Comparison of ENCODE assay signal across 15 cellular contexts in genomic region chr1:166489356-166489669, GRCh38.
DNase-seq lines count a peak whose midpoint lies in the region; ATAC-seq, FAIRE-seq and TF ChIP-seq lines count a peak whose summit lies in the region.
"Had no signal": no experiment of that assay in that cellular context is flagged by ENCODE, and none has a peak within 500 bp of the region (broad histone marks: within the 10 kb centered on the region; RNA-seq: fewer than 3 reads in every experiment).

No MANE protein-coding gene starts in this region.

- no peak for FAIRE-seq in GM12878 (lab: Jason Lieb, UNC)
- FAIRE-seq: bronchial epithelial cell, G401.6, urothelium cell line had no signal

- H3K27ac Mint-ChIP-seq in CD4-positive, alpha-beta T cell: no peak overlapping the region

- RAD21 ChIA-PET in GM12878 (lab: Charles Lee; ENCODE audit: unreplicated experiment): interaction anchor here (1.3 to 1.5 kb wide), 4 partner anchors 8 to 566 kb away, joined by 3 to 5 read pairs (median 3); partner anchors contain the start of gene POGK

- POLR2A ChIA-PET in CD4-positive, alpha-beta T cell (lab: Charles Lee): interaction anchor here (1.3 to 1.9 kb wide), 5 partner anchors 9 to 1447 kb away, joined by 4 to 10 read pairs (median 5); partner anchors contain the start of genes DCAF6, MPC2, POGK and TMCO1
- POLR2A ChIA-PET in GM12878 (lab: Charles Lee): interaction anchor here (1.5 kb wide), 1 partner anchor 10 kb away, joined by 4 read pairs; no protein-coding TSS in a partner anchor

- peak overlapping the region; percentile 71 for H3K27ac ChIP-seq in CD4-positive, alpha-beta T cell (ENCODE audit: low read depth, low read length)
- peak overlapping the region; percentile 85 for H3K27ac ChIP-seq in KMS-11
- peak overlapping the region; percentile 74; the same call in 1 of the 2 replicates for H3K27ac ChIP-seq in GM12878 (ENCODE audit: control insufficient read depth, insufficient read depth)
- H3K27ac ChIP-seq in skin epidermis: peak overlapping the region in 17 of 21 experiments; percentile 31 to 93 (median 70)
- H3K27ac ChIP-seq in gastrocnemius medialis: no peak overlapping the region
- H3K27ac ChIP-seq in adrenal gland: peak overlapping the region in 2 of 5 donors; percentile 59 to 63

- H3K36me3 ChIP-seq in KMS-11 (ENCODE audit: insufficient read depth) (no peaks in the 10 kb centered on the region), GM12878 (ENCODE audit: control insufficient read depth in 2 of 2, insufficient read depth in 2 of 2, low read length in 1 of 2) (no peaks in the 10 kb centered on the region), gastrocnemius medialis (no peaks in the 10 kb centered on the region), adrenal gland (replicated peaks in 1 of 2) (no peaks in the 10 kb centered on the region)
- H3K36me3 ChIP-seq: gastroesophageal sphincter, HAP-1 had no signal

- SMC1A ChIA-PET in GM12878 (lab: Charles Lee; ENCODE audit: uncharacterized antibody, unreplicated experiment): interaction anchor here (0.7 to 1.9 kb wide), 5 partner anchors 9 to 606 kb away, joined by 3 to 6 read pairs (median 5); no protein-coding TSS in a partner anchor

- TF ChIP-seq POLR2A in GM12878 (IDR thresholded peaks at IDR 0.05; ENCODE audit: low read depth, low read length): no peak
- TF ChIP-seq POLR2A in gastrocnemius medialis (IDR thresholded peaks at IDR 0.05): no peak
- TF ChIP-seq POLR2A in adrenal gland (IDR thresholded peaks at IDR 0.05): no peak

- no peaks in the 10 kb centered on the region for H3K9me3 ChIP-seq in CD4-positive, alpha-beta T cell (ENCODE audit: control insufficient read depth, low read length)
- H3K9me3 ChIP-seq in GM12878 (replicated peaks; ENCODE audit: control insufficient read depth, insufficient read depth, low read length): no peaks in the 10 kb centered on the region
- H3K9me3 ChIP-seq in gastrocnemius medialis: no peaks in the 10 kb centered on the region
- no peaks in the 10 kb centered on the region for H3K9me3 ChIP-seq in adrenal gland (replicated peaks in 1 of 3)
- H3K9me3 ChIP-seq: gastroesophageal sphincter, HAP-1 had no signal

- H4K20me1 ChIP-seq in KMS-11 (ENCODE audit: insufficient read depth) (no peaks in the 10 kb centered on the region), GM12878 (ENCODE audit: control insufficient read depth, insufficient read depth) (no peaks in the 10 kb centered on the region)

- no peaks in the 10 kb centered on the region for H3K27me3 ChIP-seq in CD4-positive, alpha-beta T cell (ENCODE audit: control insufficient read depth, insufficient read depth, low read length)
- H3K27me3 ChIP-seq in KMS-11 (ENCODE audit: insufficient read depth, low read depth): no peaks in the 10 kb centered on the region
- no peaks in the 10 kb centered on the region for H3K27me3 ChIP-seq in GM12878 (replicated peaks in 1 of 2; ENCODE audit: control insufficient read depth in 2 of 2, insufficient read depth in 2 of 2, low read length in 1 of 2)
- no peaks in the 10 kb centered on the region for H3K27me3 ChIP-seq in gastrocnemius medialis
- H3K27me3 ChIP-seq in adrenal gland: no peaks in the 10 kb centered on the region
- H3K27me3 ChIP-seq: gastroesophageal sphincter had no signal

- TF ChIP-seq RAD21 in GM12878 (IDR thresholded peaks at IDR 0.05; ENCODE audit: insufficient read depth, low read depth, low read length): no peak

- BruUV-seq in GM12878 (replicated peaks; lab: Mats Ljungman, UMichigan): no TSS peak

- no peaks in the 10 kb centered on the region for H3K27me3 Mint-ChIP-seq in CD4-positive, alpha-beta T cell

- no peaks in the 10 kb centered on the region for H3K9me3 Mint-ChIP-seq in CD4-positive, alpha-beta T cell

- no peak for DNase-seq in CD4-positive, alpha-beta T cell
- DNase-seq in GM12878 (ENCODE audit: low read depth, low spot score) (no peak), C1 segment of cervical spinal cord (lab: John Stamatoyannopoulos, UW) (no peak), gastrocnemius medialis (no peak), EL (no peak), adrenal gland (no peak)
- DNase-seq: NCI-H2081 treated with DMSO at 0.1 percent for 48 hours, SHP77 treated with DMSO at 0.1 percent for 48 hours had no signal

- H3K4me1 ChIP-seq in KMS-11 (ENCODE audit: low read depth, poor library complexity, severe bottlenecking) (peaks cover 18% of the 10 kb centered on the region), GM12878 (ENCODE audit: control insufficient read depth, insufficient read depth, low read length) (no peaks in the 10 kb centered on the region), gastrocnemius medialis (no peaks in the 10 kb centered on the region), adrenal gland (replicated peaks in 1 of 2) (no peaks in the 10 kb centered on the region)
- H3K4me1 ChIP-seq: gastroesophageal sphincter, HAP-1 had no signal

- H3K4me2 ChIP-seq in KMS-11 (peak overlapping the region; percentile 56), GM12878 (ENCODE audit: control insufficient read depth, insufficient read depth) (peak overlapping the region; percentile 40)

- no peak overlapping the region for H3K4me3 Mint-ChIP-seq in CD4-positive, alpha-beta T cell

- TF ChIP-seq CTCF in CD4-positive, alpha-beta T cell (IDR thresholded peaks at IDR 0.05): no peak
- TF ChIP-seq CTCF in KMS-11 (conservative IDR thresholded peaks at IDR 0.05; ENCODE audit: low read depth, low read length) (no peak), GM12878 (IDR thresholded peaks at IDR 0.05 in 2 of 3, conservative IDR thresholded peaks at IDR 0.05 in 1 of 3; ENCODE audit: control insufficient read depth in 2 of 3, extremely low read depth in 1 of 3, insufficient read depth in 1 of 3, low read depth in 3 of 3, low read length in 3 of 3) (no peak), gastrocnemius medialis (IDR thresholded peaks at IDR 0.05 in 4 of 5, conservative IDR thresholded peaks at IDR 0.05 in 1 of 5) (no peak), adrenal gland (IDR thresholded peaks at IDR 0.05) (no peak)

- in situ Hi-C loops in GM12878 (cut with MboI) (loop anchor here (25.0 kb wide), 1 partner anchor 777 kb away; no protein-coding TSS in a partner anchor), gastrocnemius medialis (cut with MboI; ENCODE audit: low sequenced_read_pairs in 4 of 4) (no loop called here)

- peak overlapping the region; percentile 86 for H3K9ac ChIP-seq in KMS-11
- peak overlapping the region; percentile 61; the same call in 1 of the 2 replicates for H3K9ac ChIP-seq in GM12878 (ENCODE audit: control insufficient read depth, insufficient read depth, low read length)

- ATAC-seq in CD4-positive, alpha-beta T cell (ENCODE audit: poor library complexity): no peak
- no peak for ATAC-seq in GM12878
- ATAC-seq in gastrocnemius medialis: no peak

- intact Hi-C loops in CD4-positive, alpha-beta T cell (cut with DNase I, micrococcal nuclease): loop anchor here in 1 of 2 experiments (10.0 kb wide), 1 partner anchor 885 kb away; no protein-coding TSS in a partner anchor
- intact Hi-C loops in GM12878 (cut with micrococcal nuclease; ENCODE audit: unreplicated experiment) (no loop called here), gastrocnemius medialis (cut with DNase I; ENCODE audit: low total_unique reads) (no loop called here), adrenal gland (cut with DNase I) (no loop called here)

- H3K79me2 ChIP-seq in KMS-11 (ENCODE audit: insufficient read depth, low read depth): no peaks in the 10 kb centered on the region
- H3K79me2 ChIP-seq in GM12878 (ENCODE audit: control insufficient read depth, insufficient read depth, low read length): no peaks in the 10 kb centered on the region

- no peaks in the 10 kb centered on the region for H3K36me3 Mint-ChIP-seq in CD4-positive, alpha-beta T cell (ENCODE audit: low read depth)

- H2AFZ ChIP-seq in KMS-11 (ENCODE audit: low read depth) (peak overlapping the region; percentile 90), GM12878 (ENCODE audit: control insufficient read depth, low read depth, low read length) (peak overlapping the region; percentile 88; the same call in 1 of the 2 replicates)

- CTCF ChIA-PET in CD4-positive, alpha-beta T cell (lab: Charles Lee): interaction anchor here (3.4 kb wide), 1 partner anchor 10 kb away, joined by 13 read pairs; no protein-coding TSS in a partner anchor
- CTCF ChIA-PET in GM12878 (lab: Yijun Ruan, JAX): interaction anchor here (0.7 to 5.1 kb wide), 5 partner anchors 10 to 569 kb away, joined by 3 to 50 read pairs (median 5); no protein-coding TSS in a partner anchor

- no peaks in the 10 kb centered on the region for H3K4me1 Mint-ChIP-seq in CD4-positive, alpha-beta T cell (ENCODE audit: low read depth)

- H3K4me3 ChIP-seq in KMS-11 (IDR thresholded peaks at IDR 0.05; ENCODE audit: insufficient read depth, low read depth, low read length) (peak overlapping the region; percentile 99), GM12878 (peak overlapping the region; percentile 51), skin epidermis (peak overlapping the region in 6 of 7 experiments; percentile 14 to 50 (median 28)), gastrocnemius medialis (peak overlapping the region in 1 of 4 donors; percentile 46), adrenal gland (peak overlapping the region in 1 of 4 donors; percentile 47)

- no peak for TF ChIP-seq EP300 in GM12878 (IDR thresholded peaks at IDR 0.05; ENCODE audit: borderline replicate concordance in 1 of 2, control insufficient read depth in 1 of 2, low read depth in 2 of 2, low read length in 2 of 2)

- 51% methylated on average over 2 of the region's 2 CpGs for WGBS in GM12878 (ENCODE audit: insufficient coverage, insufficient replicate concordance, low lambda C conversion rate, missing lambda C conversion rate)
- WGBS in adrenal gland, 4 donors: 77 to 83% (median 79%) methylated on average over 2 of the region's 2 CpGs

TF ChIP-seq in GM12878, 131 proteins besides CTCF, POLR2A, EP300 and RAD21:
- TF ChIP-seq SPI1 (IDR thresholded peaks at IDR 0.05; ENCODE audit: borderline replicate concordance, insufficient read depth, low read depth, low read length) (0 out of 2 replicates have a peak, but pooled peaks have one; percentile 10), SIX5 (IDR thresholded peaks at IDR 0.05; ENCODE audit: low read depth, low read length, severe bottlenecking) (no peak)
TF ChIP-seq in GM12878: peak in this region for 1.

Comparison
In these comparisons a context has a peak if more than half of its experiments do, and no peak if none do; other contexts are left out.
1. H3K27ac ChIP-seq: peak in CD4-positive, alpha-beta T cell (single experiment), KMS-11 (single experiment), GM12878 (single experiment) and skin epidermis (17 of 21); none in gastrocnemius medialis (0 of 4).